ENCODE assay signal across 29 cellular contexts in genomic region chrY:12305456-12305855, GRCh38.
"Had no signal": no experiment of that assay in that cellular context is flagged by ENCODE, and none has a peak within 500 bp of the region (broad histone marks: within the 10 kb centered on the region; RNA-seq: fewer than 3 reads in every experiment).

No MANE protein-coding gene starts in this region.

- H3K4me3 ChIP-seq: left lung, lung, neural progenitor cell, psoas muscle, right lobe of liver, smooth muscle cell, stomach, testis, thyroid gland, transverse colon, upper lobe of left lung, vagina had no signal

- H3K27ac ChIP-seq: left lung, neural progenitor cell, neutrophil, parathyroid adenoma, psoas muscle, right lobe of liver, stomach, testis, thyroid gland, transverse colon, upper lobe of left lung, vagina had no signal

- H3K9me3 ChIP-seq: left lung, neutrophil, psoas muscle, right lobe of liver, stomach, testis, thyroid gland, transverse colon, upper lobe of left lung, vagina had no signal

- H3K27ac Mint-ChIP-seq: mesothelial cell of epicardium; naive B cell; natural killer cell; nephron progenitor cell; neural progenitor cell; stimulated activated naive B cell treated with anti-CD40 and anti-IgM and Interleukin-4, amounts not matched to agents 10 μg/mL and 1 μg/mL and 100 μg/mL, for 72 hours had no signal

- H3K36me3 ChIP-seq: left lung, neural progenitor cell, neutrophil, right lobe of liver, stomach, thyroid gland, transverse colon, upper lobe of left lung, vagina had no signal

- H3K27me3 ChIP-seq: left lung, neural progenitor cell, neutrophil, right lobe of liver, stomach, testis, thyroid gland, transverse colon, upper lobe of left lung, vagina had no signal

- H3K4me1 ChIP-seq: left lung, neural progenitor cell, parathyroid adenoma, psoas muscle, right lobe of liver, testis, thyroid gland, transverse colon, upper lobe of left lung, vagina had no signal

- H3K4me1 Mint-ChIP-seq: immature natural killer cell; mesothelial cell of epicardium; naive B cell; nephron progenitor cell; neural progenitor cell; stimulated activated naive B cell treated with anti-CD40 and anti-IgM and Interleukin-4, amounts not matched to agents 10 μg/mL and 1 μg/mL and 100 μg/mL, for 72 hours had no signal

- H3K4me3 Mint-ChIP-seq: immature natural killer cell; mesothelial cell of epicardium; naive B cell; natural killer cell; nephron progenitor cell; neural progenitor cell; stimulated activated naive B cell treated with anti-CD40 and anti-IgM and Interleukin-4, amounts not matched to agents 10 μg/mL and 1 μg/mL and 100 μg/mL, for 72 hours had no signal

- ATAC-seq: left colon; left lung; natural killer cell; psoas muscle; right lobe of liver; stimulated activated naive B cell treated with anti-CD40 and anti-IgM and Interleukin-4, amounts not matched to agents 10 μg/mL and 1 μg/mL and 100 μg/mL, for 72 hours; stimulated activated naive CD8-positive, alpha-beta T cell treated with anti-CD3 and anti-CD28 coated beads, Interleukin-15, Interleukin-2, amounts not matched to agents 100 U/mL and 50 U/mL, for 24 hours had no signal

- H3K27me3 Mint-ChIP-seq: naive B cell; stimulated activated naive B cell treated with anti-CD40 and anti-IgM and Interleukin-4, amounts not matched to agents 10 μg/mL and 1 μg/mL and 100 μg/mL, for 72 hours had no signal

- H3K9me3 Mint-ChIP-seq: mesothelial cell of epicardium, natural killer cell, nephron progenitor cell, neural progenitor cell had no signal

- H3K36me3 Mint-ChIP-seq: immature natural killer cell; mesothelial cell of epicardium; naive B cell; natural killer cell; neural progenitor cell; stimulated activated naive B cell treated with anti-CD40 and anti-IgM and Interleukin-4, amounts not matched to agents 10 μg/mL and 1 μg/mL and 100 μg/mL, for 72 hours had no signal

- DNase-seq: immature natural killer cell; kidney; left colon; left lung; mesendoderm; naive B cell; natural killer cell; nephron progenitor cell; occipital lobe; psoas muscle; right lobe of liver; stimulated activated CD4-positive, alpha-beta T cell treated with anti-CD3 and anti-CD28 coated beads, Interleukin-1b, Interleukin-23, amount 100 ng/mL, for 48 hours; stimulated activated CD4-positive, alpha-beta T cell treated with anti-CD3 and anti-CD28 coated beads, Interleukin-2, amount 100 ng/mL, for 48 hours; stimulated activated CD4-positive, alpha-beta T cell treated with anti-CD3 and anti-CD28 coated beads, Interleukin-4, amount 100 ng/mL, for 4 hours; stimulated activated CD8-positive, alpha-beta memory T cell treated with anti-CD3 and anti-CD28 coated beads, Interleukin-4, amount 100 ng/mL, for 48 hours; stimulated activated naive B cell treated with anti-CD40 and anti-IgM and Interleukin-4, amounts not matched to agents 10 μg/mL and 1 μg/mL and 100 μg/mL, for 72 hours; stimulated activated naive CD8-positive, alpha-beta T cell treated with anti-CD3 and anti-CD28 coated beads, Interleukin-15, Interleukin-2, amounts not matched to agents 100 U/mL and 50 U/mL, for 24 hours; stomach; testis; thyroid gland; transverse colon; upper lobe of left lung had no signal
